ENCODE assay signal across 11 cellular contexts in the genomic region with DNA sequence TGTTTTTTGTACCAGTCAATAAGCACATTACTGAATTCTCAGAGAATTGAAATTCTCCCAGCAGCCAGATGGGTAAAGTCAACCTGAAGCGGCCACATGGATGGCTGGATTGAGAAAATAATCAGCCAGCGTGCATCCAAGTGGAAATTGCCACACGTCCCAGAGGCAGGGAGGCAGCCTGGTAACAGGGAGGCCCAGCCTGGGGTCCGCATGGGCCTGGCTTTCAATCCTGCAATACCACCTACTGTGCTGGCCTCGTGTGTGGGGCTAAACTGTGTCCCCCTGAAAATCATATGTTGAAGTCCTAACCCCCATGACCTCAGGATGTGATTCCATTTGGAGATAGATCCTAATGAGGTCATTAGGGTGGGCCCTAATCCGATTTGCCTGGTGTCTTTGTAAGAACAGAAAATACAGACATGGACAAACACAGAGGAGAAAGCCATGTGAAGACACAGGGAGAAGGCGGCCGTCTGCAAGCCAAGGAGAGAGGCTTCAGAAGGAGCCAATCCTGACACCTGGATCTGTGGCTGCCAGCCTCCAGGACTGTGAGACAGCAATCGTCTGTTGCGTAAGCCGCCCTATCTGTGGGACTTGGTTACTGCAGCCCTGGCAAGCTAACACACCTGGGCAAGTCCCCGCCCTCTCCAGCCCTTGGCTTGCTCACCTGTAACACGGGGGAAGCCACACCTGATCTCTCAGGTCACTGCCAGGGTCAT.
DNase-seq lines count a peak whose midpoint lies in the region; FAIRE-seq and TF ChIP-seq lines count a peak whose summit lies in the region.
"Had no signal": no experiment of that assay in that cellular context is flagged by ENCODE, and none has a peak within 500 bp of the region (broad histone marks: within the 10 kb centered on the region; RNA-seq: fewer than 3 reads in every experiment).

No MANE protein-coding gene starts in this region.

- POLR2A ChIA-PET in H1 (lab: Charles Lee; ENCODE audit: partially characterized antibody), result interaction anchor here (0.7 kb wide), 1 partner anchor 89 kb away, joined by 3 read pairs; no protein-coding TSS in a partner anchor

- H3K36me3 ChIP-seq in H1 (ENCODE audit: control insufficient read depth in 2 of 4, insufficient read depth in 4 of 4, low read length in 3 of 4) (peaks cover 0 to 3% (median 0%) of the 10 kb centered on the region in 4 experiments; a peak in 1 of 8 replicates), parathyroid adenoma (ENCODE audit: control insufficient read depth, insufficient read depth, low read length) (no peaks in the 10 kb centered on the region), right atrium auricular region (no peaks in the 10 kb centered on the region)
- H3K36me3 ChIP-seq: suprapubic skin had no signal

- H3K23ac ChIP-seq in H1 (ENCODE audit: insufficient read length), result no peak overlapping the region

- H3K4ac ChIP-seq in H1 (replicated peaks; ENCODE audit: insufficient read length, low read depth, low read length), result no peak overlapping the region

- H2BK120ac ChIP-seq in H1 (replicated peaks; ENCODE audit: low read depth, low read length), result no peak overlapping the region

- H3K56ac ChIP-seq in H1 (replicated peaks; ENCODE audit: insufficient read length, low read depth, low read length), result no peak overlapping the region

- H2BK12ac ChIP-seq in H1 (ENCODE audit: low read depth, low read length), result peak overlapping the region; percentile 60; the same call in 1 of the 2 replicates

- H3K79me2 ChIP-seq in H1 (ENCODE audit: control insufficient read depth in 1 of 2, insufficient read depth in 2 of 2, low read length in 2 of 2), result no peaks in the 10 kb centered on the region
- no peaks in the 10 kb centered on the region for H3K79me2 ChIP-seq in parathyroid adenoma

- 0 out of 2 replicates have a peak overlapping the region, but pooled peaks have one; percentile 5 for H2AFZ ChIP-seq in H1 (ENCODE audit: low read length)
- no peak overlapping the region for H2AFZ ChIP-seq in parathyroid adenoma

- TF ChIP-seq EP300 in H1 (IDR thresholded peaks at IDR 0.05; ENCODE audit: borderline replicate concordance in 1 of 2, low read depth in 2 of 2, low read length in 2 of 2), result no peak

- peak; percentile 48 to 65 for TF ChIP-seq RAD21 in H1 (IDR thresholded peaks at IDR 0.05 in 1 of 2, conservative IDR thresholded peaks at IDR 0.05 in 1 of 2; ENCODE audit: low read depth in 2 of 2, low read length in 2 of 2)

- H3K14ac ChIP-seq in H1 (ENCODE audit: insufficient read length), result no peak overlapping the region

- CTCF ChIA-PET in H1 (lab: Charles Lee; ENCODE audit: partially characterized antibody), result interaction anchor here (0.7 to 4.6 kb wide), 23 partner anchors 9 to 255 kb away, joined by 3 to 23 read pairs (median 4); partner anchors contain the start of gene C4orf50

- H3K4me2 ChIP-seq in H1 (ENCODE audit: insufficient read depth in 1 of 2, low read depth in 2 of 2, low read length in 2 of 2) (no peak overlapping the region), parathyroid adenoma (ENCODE audit: low read length) (no peak overlapping the region)

- H3K79me1 ChIP-seq in H1 (ENCODE audit: low read depth, low read length), result no peaks in the 10 kb centered on the region

- TF ChIP-seq POLR2A in H1 (IDR thresholded peaks at IDR 0.05; ENCODE audit: control extremely low read depth in 1 of 2, low read depth in 2 of 2, low read length in 2 of 2), result no peak

- H2AK5ac ChIP-seq in H1 (ENCODE audit: low read depth, low read length), result no peak overlapping the region; the same call in 1 of the 2 replicates

- H3K18ac ChIP-seq in H1 (ENCODE audit: extremely low read depth, low read length), result 0 out of 2 replicates have a peak overlapping the region, but pooled peaks have one; percentile 9

- H3K4me3 ChIP-seq in H1 (ENCODE audit: extremely low read depth in 1 of 4, insufficient read depth in 2 of 4, low read depth in 3 of 4, low read length in 4 of 4) (no peak overlapping the region), parathyroid adenoma (ENCODE audit: low read depth, low read length) (no peak overlapping the region), right atrium auricular region (no peak overlapping the region)
- H3K4me3 ChIP-seq: suprapubic skin had no signal

- peaks cover 1 to 14% (median 7%) of the 10 kb centered on the region in 4 experiments for H3K4me1 ChIP-seq in H1 (replicated peaks in 1 of 4; ENCODE audit: control insufficient read depth in 3 of 4, insufficient read depth in 4 of 4, low read length in 3 of 4)
- no peaks in the 10 kb centered on the region for H3K4me1 ChIP-seq in parathyroid adenoma
- H3K4me1 ChIP-seq in right atrium auricular region, result no peaks in the 10 kb centered on the region
- H3K4me1 ChIP-seq: suprapubic skin had no signal

- no peak overlapping the region for H4K5ac ChIP-seq in H1 (ENCODE audit: insufficient read length, low read depth, low read length)

- TF ChIP-seq CTCF in H1 (IDR thresholded peaks at IDR 0.05; ENCODE audit: control extremely low read depth in 1 of 3, insufficient read depth in 1 of 3, low read depth in 1 of 3, low read length in 3 of 3) (peak in 2 of 3 experiments; percentile 79 to 92; a peak in 3 of 4 replicates), parathyroid adenoma (IDR thresholded peaks at IDR 0.05) (peak; percentile 8), right atrium auricular region (IDR thresholded peaks at IDR 0.05) (no peak)

- peak; percentile 96 for FAIRE-seq in H1 (lab: Jason Lieb, UNC)
- FAIRE-seq: A204.1 had no signal

- H3K27me3 ChIP-seq in H1 (replicated peaks in 1 of 4; ENCODE audit: control insufficient read depth in 3 of 4, extremely low read depth in 1 of 4, insufficient read depth in 3 of 4, low read length in 3 of 4) (no peaks in the 10 kb centered on the region; a peak in 1 of 7 replicates), parathyroid adenoma (ENCODE audit: control insufficient read depth, insufficient read depth, low read length) (peaks cover 3% of the 10 kb centered on the region), right atrium auricular region (no peaks in the 10 kb centered on the region)

- H2BK20ac ChIP-seq in H1 (ENCODE audit: low read length), result no peak overlapping the region

- H2BK15ac ChIP-seq in H1 (ENCODE audit: low read length), result peak overlapping the region; percentile 74

- 54% methylated on average over 13 of the region's 13 CpGs; no CpG with 5 or more reads in 1 of the 2 experiments for WGBS in H1 (ENCODE audit: extremely low coverage in 1 of 2, insufficient coverage in 1 of 2, insufficient read length in 1 of 2, insufficient replicate concordance in 2 of 2, low coverage in 1 of 2, low lambda C conversion rate in 2 of 2, missing lambda C conversion rate in 1 of 2), 2 experiments

- peak overlapping the region; percentile 52; the same call in 1 of the 2 replicates for H2BK5ac ChIP-seq in H1 (ENCODE audit: low read depth, low read length)

- no peaks in the 10 kb centered on the region for H3K23me2 ChIP-seq in H1 (ENCODE audit: low read depth, low read length)

- H3K9ac ChIP-seq in H1 (replicated peaks in 1 of 4; ENCODE audit: extremely low read depth in 1 of 4, low read depth in 3 of 4, low read length in 3 of 4), result no peak overlapping the region
- H3K9ac ChIP-seq in parathyroid adenoma, result no peak overlapping the region

- no peak overlapping the region for H3K27ac ChIP-seq in H1 (ENCODE audit: low read depth, low read length)
- no peak overlapping the region for H3K27ac ChIP-seq in parathyroid adenoma
- no peak overlapping the region for H3K27ac ChIP-seq in right atrium auricular region
- H3K27ac ChIP-seq: suprapubic skin had no signal

- no peak overlapping the region for H4K8ac ChIP-seq in H1 (ENCODE audit: extremely low read depth, insufficient read depth, low read length)

- no peak overlapping the region for H4K91ac ChIP-seq in H1 (replicated peaks; ENCODE audit: insufficient read length, low read length)

- DNase-seq in NCI-H1105 treated with DMSO at 0.1 percent for 48 hours (lab: John Stamatoyannopoulos, UW) (peak; percentile 1), NCI-H1105 (lab: John Stamatoyannopoulos, UW) (no peak), NCI-H146 treated with DMSO at 0.1 percent for 48 hours (lab: John Stamatoyannopoulos, UW; ENCODE audit: unreplicated experiment) (peak; percentile 23), H1 (ENCODE audit: low read depth in 1 of 2, low spot score in 2 of 2) (peak; percentile 62 to 82), right atrium auricular region (ENCODE audit: low spot score) (no peak), GDM1 (lab: John Stamatoyannopoulos, UW) (no peak)
- DNase-seq in stimulated activated CD4-positive, alpha-beta T cell treated with anti-CD3 and anti-CD28 coated beads, Interleukin-4, amount 100 ng/mL, for 1 hour, result no peak
- DNase-seq: IMR-90 had no signal

- no peaks in the 10 kb centered on the region for H4K20me1 ChIP-seq in H1 (replicated peaks in 1 of 2; ENCODE audit: control insufficient read depth in 1 of 2, insufficient read depth in 2 of 2, low read length in 2 of 2)

- H3K9me3 ChIP-seq in H1 (ENCODE audit: insufficient read depth in 2 of 2, low read depth in 1 of 2, low read length in 1 of 2), result peaks cover 0 to 5% of the 10 kb centered on the region in 2 experiments; a peak in 1 of 4 replicates
- H3K9me3 ChIP-seq in parathyroid adenoma (ENCODE audit: control insufficient read depth, low read length), result no peaks in the 10 kb centered on the region
- H3K9me3 ChIP-seq in right atrium auricular region, result no peaks in the 10 kb centered on the region
- H3K9me3 ChIP-seq: suprapubic skin had no signal

TF ChIP-seq in H1, 55 proteins besides CTCF, POLR2A, EP300 and RAD21 (continues in another document):
- no peak for TF ChIP-seq RFX5 (IDR thresholded peaks at IDR 0.05; ENCODE audit: borderline replicate concordance, low read depth, low read length)
- TF ChIP-seq SP4 (IDR thresholded peaks at IDR 0.05; ENCODE audit: low read length), result no peak
- no peak for TF ChIP-seq TEAD4 (IDR thresholded peaks at IDR 0.05; ENCODE audit: low read depth, low read length)
- TF ChIP-seq RBBP5 (IDR thresholded peaks at IDR 0.05; ENCODE audit: borderline replicate concordance, low read depth, low read length), result no peak
- 0 out of 2 replicates have a peak, but pooled peaks have one; percentile 11 for TF ChIP-seq YY1 (IDR thresholded peaks at IDR 0.05; ENCODE audit: low read depth, low read length)
- no peak for TF ChIP-seq NRF1 (IDR thresholded peaks at IDR 0.05; ENCODE audit: low read depth, low read length)
- no peak for TF ChIP-seq TAF7 (optimal IDR thresholded peaks at IDR 0.05; ENCODE audit: borderline replicate concordance, low read depth, low read length)
- TF ChIP-seq PHF8 (conservative IDR thresholded peaks at IDR 0.05; ENCODE audit: low read depth, low read length), result no peak
- no peak for TF ChIP-seq EZH2 (IDR thresholded peaks at IDR 0.05; ENCODE audit: low read depth, low read length, severe bottlenecking)
- no peak for TF ChIP-seq JUN (IDR thresholded peaks at IDR 0.05; ENCODE audit: low read depth, low read length)
- peak; percentile 44; the same call in 1 of the 2 replicates for TF ChIP-seq MAX (IDR thresholded peaks at IDR 0.05)

Comparison
In these comparisons a context has a peak if more than half of its experiments do, and no peak if none do; other contexts are left out.
1. DNase-seq: peak in NCI-H1105 treated with DMSO at 0.1 percent for 48 hours (single experiment), NCI-H146 treated with DMSO at 0.1 percent for 48 hours (single experiment) and H1 (2 of 2); none in NCI-H1105 (single experiment), stimulated activated CD4-positive, alpha-beta T cell treated with anti-CD3 and anti-CD28 coated beads, Interleukin-4, amount 100 ng/mL, for 1 hour (single experiment), right atrium auricular region (single experiment) and GDM1 (single experiment).
2. CTCF ChIP-seq: peak in H1 (2 of 3) and parathyroid adenoma (single experiment); none in right atrium auricular region (0 of 2).